ENCODE assay signal across 13 cellular contexts in genomic region chr14:85535316-85535715, GRCh38. TPM values are rescaled to one million over a fixed set of nuclear protein-coding genes. Genes with fewer than 3 reads are reported as not detected.
DNase-seq lines count a peak whose midpoint lies in the region; ATAC-seq, FAIRE-seq and TF ChIP-seq lines count a peak whose summit lies in the region.
"Had no signal": no experiment of that assay in that cellular context is flagged by ENCODE, and none has a peak within 500 bp of the region (broad histone marks: within the 10 kb centered on the region; RNA-seq: fewer than 3 reads in every experiment).

No MANE protein-coding gene starts in this region.

- peaks cover 0 to 6% (median 0%) of the 10 kb centered on the region in 3 donors for H3K4me1 ChIP-seq in pancreas
- H3K4me1 ChIP-seq: BE2C had no signal

- no peak for FAIRE-seq in pancreas (lab: Jason Lieb, UNC)
- FAIRE-seq: HepG2 had no signal

- H3K4me3 ChIP-seq in AG04450 (ENCODE audit: low read depth, low read length) (peak overlapping the region; percentile 82), fibroblast of mammary gland (ENCODE audit: control insufficient read depth, low read depth, low read length) (peak overlapping the region; percentile 84), pancreas (peak overlapping the region; percentile 5 to 82 (median 64))

- POLR2A ChIA-PET in AG04450 (lab: Yijun Ruan, JAX), result interaction anchor here (0.6 to 0.8 kb wide), 3 partner anchors 77 to 1705 kb away, joined by 4 to 6 read pairs (median 5); no protein-coding TSS in a partner anchor

- no peaks in the 10 kb centered on the region for H3K36me3 ChIP-seq in pancreas
- H3K36me3 ChIP-seq: BE2C had no signal

- H3K27me3 ChIP-seq in AG04450 (ENCODE audit: control insufficient read depth, insufficient read depth, low read length) (no peaks in the 10 kb centered on the region), pancreas (no peaks in the 10 kb centered on the region)

- ATAC-seq in pancreas (no peak), GM18498 (IDR thresholded peaks at IDR 0.05; ENCODE audit: unreplicated experiment) (no peak), GM18868 (IDR thresholded peaks at IDR 0.05; ENCODE audit: unreplicated experiment) (no peak)
- ATAC-seq: HepG2 had no signal

- no peak overlapping the region for H3K27ac ChIP-seq in AG04450 (ENCODE audit: low read depth, low read length)
- H3K27ac ChIP-seq in pancreas, result peak overlapping the region in 3 of 4 donors; percentile 22 to 96 (median 91)

- DNase-seq in AG04450 (ENCODE audit: low read depth, low spot score) (no peak), SK-N-DZ (ENCODE audit: low spot score) (peak; percentile 25), fibroblast of mammary gland (ENCODE audit: low read depth) (no peak), pancreas (no peak), NCI-H1694 (lab: John Stamatoyannopoulos, UW) (no peak), D341Med (ENCODE audit: low spot score) (no peak)
- DNase-seq: activated CD4-positive, CD25-positive, alpha-beta regulatory T cell treated with anti-CD3 and anti-CD28 coated beads, Interleukin-2, amount 50 U/mL, for 72 hours; BE2C; NCI-H2081 treated with DMSO at 0.1 percent for 48 hours had no signal

- CTCF ChIA-PET in AG04450 (lab: Charles Lee), result interaction anchor here (0.6 to 5.0 kb wide), 11 partner anchors 10 to 1680 kb away, joined by 3 to 26 read pairs (median 4); no protein-coding TSS in a partner anchor

- intact Hi-C loops in pancreas (cut with DNase I), result no loop called here

- no peak for TF ChIP-seq CTCF in AG04450 (IDR thresholded peaks at IDR 0.05; ENCODE audit: low read depth, low read length)
- no peak for TF ChIP-seq CTCF in fibroblast of mammary gland (conservative IDR thresholded peaks at IDR 0.05; ENCODE audit: control insufficient read depth, insufficient read depth, low read depth, low read length)
- no peak for TF ChIP-seq CTCF in pancreas (IDR thresholded peaks at IDR 0.05)

- WGBS in pancreas, 2 donors, result 36 to 39% methylated on average over 6 of the region's 6 CpGs

- H3K9me3 ChIP-seq in AG04450 (ENCODE audit: control insufficient read depth, insufficient read depth, low read length), result no peaks in the 10 kb centered on the region
- no peaks in the 10 kb centered on the region for H3K9me3 ChIP-seq in pancreas
- H3K9me3 ChIP-seq: BE2C had no signal

RNA-seq across cellular contexts. Expression of gene FLRT2, which starts 5.4 kb away (rescaled TPM):
- polyA plus RNA-seq in AG04450 (2011; rRNA removed) (17.3 and 20.8 TPM in 2 replicates), pancreas (100 to 1,000 TPM; 119 to 125 TPM)
- 45.7 and 58.6 TPM in 2 replicates for polyA minus RNA-seq in AG04450 (2011; rRNA and poly(A)+ RNA removed)
- 2.9 and 4.6 TPM in 2 replicates for polyA plus RNA-seq in SK-N-DZ (2014; cell fraction: cytosol; rRNA removed)
- 22.4 and 25.8 TPM in 2 replicates for polyA plus RNA-seq in SK-N-DZ (2014; cell fraction: nucleus; rRNA removed)
- total RNA-seq in pancreas, result 100 to 1,000 TPM in 3 of 6 donors, 10 to 100 TPM in 3; 62.8 to 229 (median 91.7) TPM
- total RNA-seq: activated T-helper 2 cell treated with anti-CD3 and anti-CD28 coated beads, Interferon-gamma antibody, Interleukin-2, Interleukin-4, amounts not matched to agents 10 μg/mL and 5 μg/mL and 100 μg/mL, durations not matched to agents 14 hours and 24 hours and 36 hours; HepG2 had no signal
- polyA plus RNA-seq: HepG2 had no signal
